Comparison of ENCODE assay signal across 13 cellular contexts in the genomic region with DNA sequence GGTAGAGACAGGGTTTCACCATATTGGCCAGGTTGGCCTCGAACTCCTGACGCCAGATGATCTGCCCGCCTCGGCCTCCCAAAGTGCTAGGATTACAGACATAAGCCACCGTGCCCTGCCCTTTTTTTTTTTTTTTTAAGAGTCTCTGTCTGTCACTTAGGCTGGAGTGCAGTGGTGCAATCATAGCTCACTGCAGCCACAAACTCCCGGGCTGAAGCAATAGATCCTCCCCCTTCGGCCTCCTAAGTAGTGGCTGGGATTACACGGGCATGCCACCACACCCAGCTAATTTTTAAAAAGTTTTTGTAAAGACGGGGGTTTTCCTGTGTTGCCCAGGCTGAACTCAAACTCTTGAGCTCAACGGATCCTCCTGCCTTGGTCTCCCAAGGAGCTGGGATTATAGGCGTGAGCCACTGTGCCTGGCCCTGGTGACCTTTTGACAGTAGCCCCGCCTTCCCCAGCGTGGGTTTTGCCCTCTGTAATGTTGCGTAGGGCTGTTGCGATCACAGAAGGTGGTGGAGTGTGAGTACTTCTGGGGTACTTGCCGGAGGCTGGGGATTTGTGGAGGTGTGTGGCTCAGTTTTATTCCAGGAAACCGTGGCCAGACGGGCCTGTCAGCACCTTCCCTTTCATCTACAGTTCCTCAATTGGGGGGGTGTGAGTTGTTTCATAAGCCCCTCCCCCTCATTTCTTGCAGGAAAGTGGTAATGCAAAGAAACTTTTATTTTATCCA. TPM values are rescaled to one million over a fixed set of nuclear protein-coding genes. Genes with fewer than 3 reads are reported as not detected.
DNase-seq lines count a peak whose midpoint lies in the region; ATAC-seq and TF ChIP-seq lines count a peak whose summit lies in the region.
"Had no signal": no experiment of that assay in that cellular context is flagged by ENCODE, and none has a peak within 500 bp of the region (broad histone marks: within the 10 kb centered on the region; RNA-seq: fewer than 3 reads in every experiment).

No MANE protein-coding gene starts in this region.

- CTCF ChIA-PET in PC-9 (lab: Charles Lee), result interaction anchor here (0.6 to 0.7 kb wide), 4 partner anchors 24 to 142 kb away, joined by 3 to 14 read pairs (median 7); partner anchors contain the start of gene TRAPPC5

- BruUV-seq in PC-9 (replicated peaks; lab: Mats Ljungman, UMichigan), result no TSS peak

- H3K9me2 ChIP-seq in PC-9 (ENCODE audit: insufficient read depth), result no peaks in the 10 kb centered on the region

- no peaks in the 10 kb centered on the region for H3K27me3 Mint-ChIP-seq in activated CD4-positive, alpha-beta T cell treated with anti-CD3 and anti-CD28 coated beads, Interleukin-2, amount 10 ng/mL, durations not matched to agents 24 days and 14 days

- H3K36me3 Mint-ChIP-seq in activated CD4-positive, alpha-beta T cell treated with anti-CD3 and anti-CD28 coated beads, Interleukin-2, amount 10 ng/mL, durations not matched to agents 24 days and 14 days (ENCODE audit: low read depth), result no peaks in the 10 kb centered on the region

- TF ChIP-seq CTCF in PC-9 (conservative IDR thresholded peaks at IDR 0.05) (no peak), epithelial cell of esophagus (IDR thresholded peaks at IDR 0.05; ENCODE audit: insufficient read depth, low read depth, low read length, missing control alignments) (no peak)

- POLR2A ChIA-PET in PC-9 (lab: Charles Lee; ENCODE audit: unreplicated experiment), result no interaction called here

- H3K4me3 ChIP-seq in PC-9, result no peak overlapping the region
- H3K4me3 ChIP-seq in epithelial cell of esophagus (ENCODE audit: low read length), result no peak overlapping the region
- H3K4me3 ChIP-seq: A549 had no signal

- 0 out of 2 replicates have a peak overlapping the region, but pooled peaks have one; percentile 18 for H3K4me2 ChIP-seq in PC-9
- H3K4me2 ChIP-seq: A549 had no signal

- peaks cover 19% of the 10 kb centered on the region for H3K4me1 Mint-ChIP-seq in activated CD4-positive, alpha-beta T cell treated with anti-CD3 and anti-CD28 coated beads, Interleukin-2, amount 10 ng/mL, durations not matched to agents 24 days and 14 days

- no peaks in the 10 kb centered on the region for H3K79me2 ChIP-seq in PC-9 (ENCODE audit: low read depth)
- H3K79me2 ChIP-seq: parathyroid adenoma had no signal

- H4K20me1 ChIP-seq in PC-9 (ENCODE audit: insufficient read depth), result no peaks in the 10 kb centered on the region

- no peak overlapping the region for H3K27ac ChIP-seq in PC-9
- H3K27ac ChIP-seq: parathyroid adenoma had no signal

- peaks cover 13% of the 10 kb centered on the region for H3F3A ChIP-seq in PC-9 (ENCODE audit: insufficient read depth, low read depth)

- no peaks in the 10 kb centered on the region for H3K9me3 ChIP-seq in PC-9 (ENCODE audit: insufficient read depth, low read depth)
- H3K9me3 ChIP-seq: A549 had no signal

- H2AFZ ChIP-seq in PC-9, result no peak overlapping the region
- H2AFZ ChIP-seq: parathyroid adenoma had no signal

- no peak for ATAC-seq in GM18907 (IDR thresholded peaks at IDR 0.05; ENCODE audit: unreplicated experiment)
- ATAC-seq: A549 had no signal

- no peak overlapping the region for H3K4me3 Mint-ChIP-seq in activated CD4-positive, alpha-beta T cell treated with anti-CD3 and anti-CD28 coated beads, Interleukin-2, amount 10 ng/mL, durations not matched to agents 24 days and 14 days

- intact Hi-C loops in activated CD4-positive, alpha-beta T cell treated with anti-CD3 and anti-CD28 coated beads, Interleukin-2, amount 10 ng/mL, durations not matched to agents 24 days and 14 days (cut with micrococcal nuclease), result no loop called here
- intact Hi-C loops in PC-9 (cut with micrococcal nuclease; ENCODE audit: unreplicated experiment), result no loop called here

- H3K27me3 ChIP-seq in PC-9 (ENCODE audit: insufficient read depth, low read depth), result peaks cover 17% of the 10 kb centered on the region

- H3K27ac Mint-ChIP-seq in activated CD4-positive, alpha-beta T cell treated with anti-CD3 and anti-CD28 coated beads, Interleukin-2, amount 10 ng/mL, durations not matched to agents 24 days and 14 days, result peak overlapping the region; percentile 56

- H3K9me3 Mint-ChIP-seq in activated CD4-positive, alpha-beta T cell treated with anti-CD3 and anti-CD28 coated beads, Interleukin-2, amount 10 ng/mL, durations not matched to agents 24 days and 14 days, result no peaks in the 10 kb centered on the region

- H3K4me1 ChIP-seq in PC-9 (replicated peaks; ENCODE audit: insufficient read depth), result peaks cover 26% of the 10 kb centered on the region
- H3K4me1 ChIP-seq: A549, parathyroid adenoma had no signal

- peak; percentile 70 for DNase-seq in activated CD4-positive, alpha-beta T cell treated with anti-CD3 and anti-CD28 coated beads, Interleukin-2, amount 10 ng/mL, durations not matched to agents 24 days and 14 days
- no peak for DNase-seq in activated CD4-positive, alpha-beta T cell treated with anti-CD3 and anti-CD28 coated beads, Interleukin-2, amount 50 U/mL, for 1 hour
- DNase-seq in PC-9, result peak in 1 of 2 experiments; percentile 61
- peak; percentile 37 for DNase-seq in epithelial cell of esophagus (ENCODE audit: low read depth)
- DNase-seq in stimulated activated CD8-positive, alpha-beta memory T cell treated with anti-CD3 and anti-CD28 coated beads, Interleukin-4, amount 100 ng/mL, for 24 hours (ENCODE audit: low read depth), result peak; percentile 26
- no peak for DNase-seq in Ammon's horn (ENCODE audit: low spot score)
- no peak for DNase-seq in NCI-H526 (lab: John Stamatoyannopoulos, UW)
- DNase-seq: NCI-H524 treated with DMSO at 0.1 percent for 48 hours, T1000 had no signal

- H3K36me3 ChIP-seq in PC-9 (ENCODE audit: low read depth), result no peaks in the 10 kb centered on the region

RNA-seq across cellular contexts. Expression of gene RETN, which starts 11.6 kb away (rescaled TPM):
- not detected in 2 replicates for total RNA-seq in activated CD4-positive, alpha-beta T cell treated with anti-CD3 and anti-CD28 coated beads, Interleukin-2, amount 10 ng/mL, durations not matched to agents 24 days and 14 days
- not detected in 2 replicates for total RNA-seq in PC-9 (2021)
- total RNA-seq: epithelial cell of proximal tubule had no signal

RNA-seq across cellular contexts. Expression of gene MCEMP1, which starts 19.7 kb away (rescaled TPM):
- not detected in 2 replicates for total RNA-seq in activated CD4-positive, alpha-beta T cell treated with anti-CD3 and anti-CD28 coated beads, Interleukin-2, amount 10 ng/mL, durations not matched to agents 24 days and 14 days
- total RNA-seq in PC-9 (2021), result not detected in 2 replicates
- total RNA-seq: epithelial cell of proximal tubule had no signal

RNA-seq across cellular contexts. Expression of gene STXBP2, which starts 20.3 kb away (rescaled TPM):
- total RNA-seq in activated CD4-positive, alpha-beta T cell treated with anti-CD3 and anti-CD28 coated beads, Interleukin-2, amount 10 ng/mL, durations not matched to agents 24 days and 14 days, result 83.4 and 84.3 TPM in 2 replicates
- 148 and 201 TPM in 2 replicates for total RNA-seq in PC-9 (2021)

RNA-seq across cellular contexts. Expression of gene TRAPPC5, which starts 23.4 kb away (rescaled TPM):
- 82.9 and 84.1 TPM in 2 replicates for total RNA-seq in activated CD4-positive, alpha-beta T cell treated with anti-CD3 and anti-CD28 coated beads, Interleukin-2, amount 10 ng/mL, durations not matched to agents 24 days and 14 days
- total RNA-seq in PC-9 (2021), result 81.2 and 103 TPM in 2 replicates

RNA-seq across cellular contexts. Expression of gene PCP2, which starts 23.7 kb away (rescaled TPM):
- 1.3 and 1.5 TPM in 2 replicates for total RNA-seq in activated CD4-positive, alpha-beta T cell treated with anti-CD3 and anti-CD28 coated beads, Interleukin-2, amount 10 ng/mL, durations not matched to agents 24 days and 14 days
- total RNA-seq in PC-9 (2021), result 0.92 and 1.0 TPM in 2 replicates
- total RNA-seq: epithelial cell of proximal tubule had no signal

Comparison
In these comparisons a context has a peak if more than half of its experiments do, and no peak if none do; other contexts are left out.
1. DNase-seq: peak in activated CD4-positive, alpha-beta T cell treated with anti-CD3 and anti-CD28 coated beads, Interleukin-2, amount 10 ng/mL, durations not matched to agents 24 days and 14 days (single experiment), epithelial cell of esophagus (single experiment) and stimulated activated CD8-positive, alpha-beta memory T cell treated with anti-CD3 and anti-CD28 coated beads, Interleukin-4, amount 100 ng/mL, for 24 hours (single experiment); none in activated CD4-positive, alpha-beta T cell treated with anti-CD3 and anti-CD28 coated beads, Interleukin-2, amount 50 U/mL, for 1 hour (single experiment), Ammon's horn (single experiment) and NCI-H526 (0 of 2).